7 cellular contexts compared by ENCODE assay signal in the genomic region with DNA sequence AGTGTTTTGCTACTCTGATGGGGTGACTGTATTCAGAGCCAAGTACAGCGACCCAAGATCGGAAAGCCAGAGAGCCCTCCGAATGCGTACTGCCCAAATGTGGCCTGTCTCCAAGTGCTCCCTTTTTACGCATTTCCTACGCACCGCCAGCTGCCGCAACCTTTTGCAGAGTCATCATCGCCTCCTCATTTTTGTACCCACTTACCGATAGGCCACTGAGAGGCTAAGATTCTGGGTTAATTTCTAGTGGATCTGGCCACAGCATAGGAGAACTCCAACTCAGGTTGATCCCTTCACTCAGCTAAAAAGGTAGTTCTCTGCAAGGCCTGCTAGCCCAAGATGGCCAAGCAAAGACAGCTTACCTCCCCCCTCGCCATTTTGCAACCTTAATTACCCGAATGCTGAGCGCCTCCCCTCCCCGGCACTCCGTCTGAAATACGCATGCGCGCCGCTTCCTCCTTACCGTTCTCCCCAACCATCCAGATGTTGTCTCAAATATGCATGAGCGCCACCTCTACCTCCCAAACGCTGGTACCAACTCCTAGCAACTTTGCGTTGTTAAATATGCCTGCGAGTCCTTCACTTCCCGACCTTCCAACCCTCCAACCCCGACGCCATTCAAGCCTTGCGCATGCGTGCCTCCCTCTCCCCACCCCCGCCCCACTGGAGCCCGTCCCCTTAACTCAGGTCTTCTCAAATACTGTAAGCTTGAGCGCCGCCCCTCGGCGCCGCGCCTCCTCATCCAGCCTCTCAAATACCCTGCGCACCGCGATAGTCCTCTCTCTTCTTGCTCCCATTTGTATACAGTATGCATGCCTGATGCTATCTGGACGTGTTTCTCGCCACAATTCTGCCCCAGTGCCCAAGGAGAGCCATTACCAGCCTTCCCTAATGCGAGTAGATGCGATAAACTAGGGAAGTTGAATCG. TPM values are rescaled to one million over a fixed set of nuclear protein-coding genes. Genes with fewer than 3 reads are reported as not detected.
DNase-seq lines count a peak whose midpoint lies in the region; ATAC-seq and TF ChIP-seq lines count a peak whose summit lies in the region.

No MANE protein-coding gene starts in this region.

- H3K9me2 ChIP-seq in hepatocyte (replicated peaks; ENCODE audit: insufficient read depth), result no peaks in the 10 kb centered on the region

- H3K27me3 ChIP-seq in ascending aorta, result no peaks in the 10 kb centered on the region
- H3K27me3 ChIP-seq in hepatocyte, result no peaks in the 10 kb centered on the region

- intact Hi-C loops in ascending aorta (cut with DNase I), result loop anchor here (5.0 kb wide), 4 partner anchors 50 to 730 kb away; a partner anchor contains a TSS

- peak overlapping the region; percentile 80 for H3K4me2 ChIP-seq in hepatocyte

- TF ChIP-seq CTCF in ascending aorta (IDR thresholded peaks at IDR 0.05) (peak in 1 of 3 experiments; percentile 17), hepatocyte (IDR thresholded peaks at IDR 0.05; ENCODE audit: poor library complexity) (peak; percentile 24), retinal pigment epithelial cell (conservative IDR thresholded peaks at IDR 0.05; ENCODE audit: low read depth, low read length) (peak; percentile 17)

- H3K79me2 ChIP-seq in hepatocyte, result peaks cover 46% of the 10 kb centered on the region

- DNase-seq in NCI-H187 (lab: John Stamatoyannopoulos, UW) (peak; percentile 72 to 79), T-helper 2 cell (peak; percentile 55 to 91 (median 74)), ascending aorta (ENCODE audit: low spot score in 2 of 2) (peak; percentile 73 to 94), hepatocyte (ENCODE audit: low spot score) (peak; percentile 92), retinal pigment epithelial cell (ENCODE audit: low read depth) (peak; percentile 48)

- H3K27ac ChIP-seq in ascending aorta, result peak overlapping the region; percentile 73 to 87
- H3K27ac ChIP-seq in hepatocyte, result peak overlapping the region; percentile 97

- H3K4me3 ChIP-seq in ascending aorta, result peak overlapping the region; percentile 57 to 71
- H3K4me3 ChIP-seq in hepatocyte, result peak overlapping the region; percentile 77
- peak overlapping the region; percentile 86 for H3K4me3 ChIP-seq in retinal pigment epithelial cell (ENCODE audit: low read length)

- peak; percentile 73 for ATAC-seq in GM18499 (IDR thresholded peaks at IDR 0.05; ENCODE audit: insufficient read depth, unreplicated experiment)
- peak; percentile 76 for ATAC-seq in HG02938 (IDR thresholded peaks at IDR 0.05; ENCODE audit: unreplicated experiment)

- H4K20me1 ChIP-seq in hepatocyte (ENCODE audit: insufficient read depth, poor library complexity, severe bottlenecking), result no peaks in the 10 kb centered on the region

- no peaks in the 10 kb centered on the region for H3K9me3 ChIP-seq in ascending aorta
- H3K9me3 ChIP-seq in hepatocyte (ENCODE audit: low read depth), result no peaks in the 10 kb centered on the region

- H3K4me1 ChIP-seq in ascending aorta, result no peaks in the 10 kb centered on the region
- no peaks in the 10 kb centered on the region for H3K4me1 ChIP-seq in hepatocyte (ENCODE audit: insufficient read depth)

- H3K36me3 ChIP-seq in ascending aorta (no peaks in the 10 kb centered on the region), hepatocyte (replicated peaks; ENCODE audit: insufficient read depth, low read depth) (no peaks in the 10 kb centered on the region)

- WGBS in hepatocyte (ENCODE audit: low lambda C conversion rate, missing lambda C conversion rate), result 43% methylated on average over 38 of the region's 45 CpGs

- peak overlapping the region; percentile 66 for H2AFZ ChIP-seq in hepatocyte

RNA-seq across cellular contexts. Expression of a gene that starts 11.8 kb away (rescaled TPM):
- total RNA-seq in ascending aorta, result not detected
- not detected in 2 replicates for total RNA-seq in hepatocyte
- not detected in 2 replicates for polyA plus RNA-seq in hepatocyte

Comparison
In these comparisons a context has a peak if more than half of its experiments do, and no peak if none do; other contexts are left out.
1. Peak in every context shown above with its lines: DNase-seq, ATAC-seq, H3K4me3 ChIP-seq and H3K27ac ChIP-seq.